Comparison of ENCODE assay signal across 15 cellular contexts in genomic region chr10:83612746-83613145, GRCh38.
DNase-seq lines count a peak whose midpoint lies in the region; ATAC-seq and TF ChIP-seq lines count a peak whose summit lies in the region.
"Had no signal": no experiment of that assay in that cellular context is flagged by ENCODE, and none has a peak within 500 bp of the region (broad histone marks: within the 10 kb centered on the region; RNA-seq: fewer than 3 reads in every experiment).

No MANE protein-coding gene starts in this region.

- no peak for TF ChIP-seq CTCF in cardiac muscle cell (IDR thresholded peaks at IDR 0.05; ENCODE audit: low read depth, low read length)
- TF ChIP-seq CTCF in fibroblast of pulmonary artery (IDR thresholded peaks at IDR 0.05; ENCODE audit: low read length, missing control alignments) = no peak

- no peaks in the 10 kb centered on the region for H3K4me1 Mint-ChIP-seq in stimulated activated effector memory CD8-positive, alpha-beta T cell treated with anti-CD3 and anti-CD28 coated beads, Interleukin-12 subunit alpha, Interleukin-12 subunit beta, amount 100 ng/mL, for 72 hours

- H3K4me3 ChIP-seq in cardiac muscle cell (no peak overlapping the region), SJSA1 (no peak overlapping the region), fibroblast of pulmonary artery (replicated peaks; ENCODE audit: low read depth, low read length) (no peak overlapping the region)
- H3K4me3 ChIP-seq: HAP-1 had no signal

- H3K9me3 Mint-ChIP-seq in stimulated activated effector memory CD8-positive, alpha-beta T cell treated with anti-CD3 and anti-CD28 coated beads, Interleukin-12 subunit alpha, Interleukin-12 subunit beta, amount 100 ng/mL, for 72 hours = peaks cover 6% of the 10 kb centered on the region
- H3K9me3 Mint-ChIP-seq: CD8-positive, alpha-beta T cell had no signal

- H3K27ac Mint-ChIP-seq in stimulated activated effector memory CD8-positive, alpha-beta T cell treated with anti-CD3 and anti-CD28 coated beads, Interleukin-12 subunit alpha, Interleukin-12 subunit beta, amount 100 ng/mL, for 72 hours = no peak overlapping the region
- H3K27ac Mint-ChIP-seq: CD8-positive, alpha-beta T cell had no signal

- DNase-seq in cardiac muscle cell (ENCODE audit: low read depth in 1 of 2, low spot score in 1 of 2) (peak in 1 of 2 donors; percentile 13), cardiac septum (ENCODE audit: low spot score) (no peak), SJSA1 (ENCODE audit: low read depth in 1 of 2, low spot score in 2 of 2) (no peak), fibroblast of pulmonary artery (ENCODE audit: low read depth) (peak; percentile 11), NCI-H128 (lab: John Stamatoyannopoulos, UW; ENCODE audit: unreplicated experiment) (no peak)
- no peak for DNase-seq in stimulated activated effector memory CD8-positive, alpha-beta T cell treated with anti-CD3 and anti-CD28 coated beads, Interleukin-12 subunit alpha, Interleukin-12 subunit beta, amount 100 ng/mL, for 72 hours (ENCODE audit: low spot score in 2 of 2)
- DNase-seq: BE2C; CD8-positive, alpha-beta T cell; COR-L47; DMS153; GF-D8 had no signal

- H3K27me3 ChIP-seq in cardiac muscle cell (no peaks in the 10 kb centered on the region), SJSA1 (replicated peaks) (no peaks in the 10 kb centered on the region)
- H3K27me3 ChIP-seq: BE2C had no signal

- H3K4me3 Mint-ChIP-seq in stimulated activated effector memory CD8-positive, alpha-beta T cell treated with anti-CD3 and anti-CD28 coated beads, Interleukin-12 subunit alpha, Interleukin-12 subunit beta, amount 100 ng/mL, for 72 hours = no peak overlapping the region
- H3K4me3 Mint-ChIP-seq: CD8-positive, alpha-beta T cell had no signal

- ATAC-seq in stimulated activated effector memory CD8-positive, alpha-beta T cell treated with anti-CD3 and anti-CD28 coated beads, Interleukin-12 subunit alpha, Interleukin-12 subunit beta, amount 100 ng/mL, for 72 hours = no peak
- ATAC-seq in GM21390 (IDR thresholded peaks at IDR 0.05; ENCODE audit: unreplicated experiment) = no peak
- ATAC-seq: CD8-positive, alpha-beta T cell had no signal

- no peaks in the 10 kb centered on the region for H3K36me3 Mint-ChIP-seq in stimulated activated effector memory CD8-positive, alpha-beta T cell treated with anti-CD3 and anti-CD28 coated beads, Interleukin-12 subunit alpha, Interleukin-12 subunit beta, amount 100 ng/mL, for 72 hours
- H3K36me3 Mint-ChIP-seq: CD8-positive, alpha-beta T cell had no signal

- intact Hi-C loops in cardiac septum (cut with DNase I) = no loop called here

- no peaks in the 10 kb centered on the region for H3K36me3 ChIP-seq in cardiac muscle cell
- no peaks in the 10 kb centered on the region for H3K36me3 ChIP-seq in SJSA1
- H3K36me3 ChIP-seq: BE2C, HAP-1 had no signal

- H3K9me3 ChIP-seq in cardiac muscle cell (ENCODE audit: low read depth) (no peaks in the 10 kb centered on the region), SJSA1 (replicated peaks) (no peaks in the 10 kb centered on the region)
- H3K9me3 ChIP-seq: BE2C, HAP-1 had no signal

- peak overlapping the region; percentile 4 for H3K27ac ChIP-seq in cardiac muscle cell
- H3K27ac ChIP-seq in SJSA1 = peak overlapping the region; percentile 92
- H3K27ac ChIP-seq: C4-2B, HL-60 had no signal

- H3K4me1 ChIP-seq in cardiac muscle cell (ENCODE audit: low read depth) (peaks cover 30% of the 10 kb centered on the region), SJSA1 (replicated peaks) (peaks cover 45% of the 10 kb centered on the region)
